Comparison of ENCODE assay signal across 7 cellular contexts in genomic region chr2:233443511-233444183, GRCh38.
A peak's percentile ranks its signal among the peaks of the same experiment; 100 is the strongest.
DNase-seq lines count a peak whose midpoint lies in the region; ATAC-seq and TF ChIP-seq lines count a peak whose summit lies in the region.

No MANE protein-coding gene starts in this region.

- peaks cover 27% of the 10 kb centered on the region for H3K36me3 ChIP-seq in thoracic aorta

- no peak overlapping the region for H3K27ac ChIP-seq in thoracic aorta

- no peak overlapping the region for H3K4me3 ChIP-seq in LNCaP clone FGC (ENCODE audit: low read depth, low read length)
- no peak overlapping the region for H3K4me3 ChIP-seq in foreskin fibroblast (ENCODE audit: low read depth in 1 of 2, low read length in 2 of 2)
- no peak overlapping the region for H3K4me3 ChIP-seq in thoracic aorta

- no peaks in the 10 kb centered on the region for H3K27me3 ChIP-seq in thoracic aorta (replicated peaks; ENCODE audit: insufficient read depth)

- TF ChIP-seq CTCF in GM12874 (IDR thresholded peaks at IDR 0.05; ENCODE audit: insufficient read depth, low read depth, low read length) (peak; percentile 76), LNCaP clone FGC (IDR thresholded peaks at IDR 0.05; ENCODE audit: control insufficient read depth, extremely low read depth, insufficient read depth) (peak; percentile 79), foreskin fibroblast (IDR thresholded peaks at IDR 0.05; ENCODE audit: low read depth, low read length) (peak; percentile 82), omental fat pad (IDR thresholded peaks at IDR 0.05) (peak in 2 of 3 donors; percentile 12 to 67), thoracic aorta (IDR thresholded peaks at IDR 0.05) (peak; percentile 89)

- peaks cover 0 to 5% of the 10 kb centered on the region in 2 donors for H3K4me1 ChIP-seq in thoracic aorta (ENCODE audit: control insufficient read depth in 1 of 2, low read depth in 2 of 2)

- in situ Hi-C loops in SK-MEL-5 (cut with HindIII; ENCODE audit: low pct_unique_long_range_greater_than_20kb, low sequenced_read_pairs) = no loop called here

- no peaks in the 10 kb centered on the region for H3K9me3 ChIP-seq in thoracic aorta

- no peak for DNase-seq in LNCaP clone FGC (ENCODE audit: low read depth)
- peak; percentile 77 for DNase-seq in SK-MEL-5 (ENCODE audit: low read depth, low spot score)
- DNase-seq in activated effector memory CD4-positive, alpha-beta T cell treated with anti-CD3 and anti-CD28 coated beads, Interleukin-2, amount 50 U/mL, for 16 hours = peak; percentile 92
- peak; percentile 74 to 90 for DNase-seq in foreskin fibroblast
- DNase-seq in omental fat pad (ENCODE audit: low spot score) = no peak
- peak; percentile 33 for DNase-seq in thoracic aorta (ENCODE audit: low spot score)

- ATAC-seq in omental fat pad (ENCODE audit: low FRiP score) (no peak), thoracic aorta (ENCODE audit: insufficient number of reproducible peaks, low FRiP score, low read depth) (no peak)

Comparison
In these comparisons a context has a peak if more than half of its experiments do, and no peak if none do; other contexts are left out.
1. DNase-seq: peak in SK-MEL-5 (single experiment), activated effector memory CD4-positive, alpha-beta T cell treated with anti-CD3 and anti-CD28 coated beads, Interleukin-2, amount 50 U/mL, for 16 hours (single experiment), foreskin fibroblast (2 of 2) and thoracic aorta (single experiment); none in LNCaP clone FGC (single experiment) and omental fat pad (single experiment).
2. Peak in every context shown above with its lines, with median percentiles within 50 percentile points of each other: CTCF ChIP-seq.